ENCODE assay signal across 19 cellular contexts in genomic region chr2:20880221-20880771, GRCh38.
"Had no signal": no experiment of that assay in that cellular context is flagged by ENCODE, and none has a peak within 500 bp of the region (broad histone marks: within the 10 kb centered on the region; RNA-seq: fewer than 3 reads in every experiment).

No MANE protein-coding gene starts in this region.

- H3K4me3 ChIP-seq: esophagus muscularis mucosa, gastroesophageal sphincter, neural progenitor cell, sigmoid colon, skin epidermis, thoracic aorta, transverse colon had no signal

- FAIRE-seq: endometrium had no signal

- H3K9me3 ChIP-seq: esophagus muscularis mucosa, gastroesophageal sphincter, sigmoid colon, thoracic aorta, transverse colon had no signal

- H3K4me2 ChIP-seq: neural progenitor cell had no signal

- H3K36me3 ChIP-seq: esophagus muscularis mucosa, gastroesophageal sphincter, neural progenitor cell, sigmoid colon, thoracic aorta, transverse colon had no signal

- H3K27ac ChIP-seq: esophagus muscularis mucosa, gastroesophageal sphincter, neural progenitor cell, sigmoid colon, skin epidermis, thoracic aorta, transverse colon had no signal

- H3K27me3 ChIP-seq: esophagus muscularis mucosa, gastroesophageal sphincter, neural progenitor cell, sigmoid colon, transverse colon had no signal

- H3K4me1 ChIP-seq: neural progenitor cell, transverse colon had no signal

- H3K9ac ChIP-seq: neural progenitor cell had no signal

- ATAC-seq: gastroesophageal sphincter; left lobe of liver; stimulated activated naive B cell treated with anti-CD40 and anti-IgM and Interleukin-4, amounts not matched to agents 10 μg/mL and 1 μg/mL and 100 μg/mL, for 72 hours; stimulated activated naive CD8-positive, alpha-beta T cell treated with anti-CD3 and anti-CD28 coated beads, Interleukin-15, amount 100 ng/mL, for 72 hours had no signal

- DNase-seq: effector memory CD4-positive, alpha-beta T cell; glutamatergic neuron; islet precursor cell; midbrain; occipital lobe; sigmoid colon; stimulated activated CD4-positive, alpha-beta T cell treated with anti-CD3 and anti-CD28 coated beads, Interleukin-2, amount 100 ng/mL, for 24 hours; stimulated activated CD4-positive, alpha-beta T cell treated with anti-CD3 and anti-CD28 coated beads, Interleukin-4, amount 100 ng/mL, for 4 hours; stimulated activated naive B cell treated with anti-CD40 and anti-IgM and Interleukin-4, amounts not matched to agents 10 μg/mL and 1 μg/mL and 100 μg/mL, for 72 hours; stimulated activated naive CD8-positive, alpha-beta T cell treated with anti-CD3 and anti-CD28 coated beads, Interleukin-15, amount 100 ng/mL, for 72 hours; substantia nigra; transverse colon had no signal

- H2AFZ ChIP-seq: neural progenitor cell had no signal
